ENCODE assay signal across 21 cellular contexts in the genomic region with DNA sequence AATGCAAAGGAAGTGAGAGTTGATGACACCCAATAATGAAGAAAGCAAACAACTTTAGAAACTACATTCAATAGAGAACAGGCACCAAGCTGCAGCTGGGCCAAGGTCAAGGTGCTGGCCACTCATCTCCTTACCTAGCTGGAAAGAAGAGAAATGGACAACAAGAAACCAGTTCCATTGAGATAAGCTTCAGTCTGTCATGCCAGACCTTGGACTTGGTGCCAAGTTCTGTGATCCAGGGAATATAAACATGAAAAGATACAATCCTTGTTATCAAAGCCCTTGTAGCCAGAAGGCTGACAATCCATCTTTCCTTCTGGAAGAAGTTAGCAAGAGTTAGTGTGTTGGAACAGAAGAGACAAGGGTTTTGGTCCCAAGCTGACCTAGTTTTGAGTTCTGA.
A peak's percentile ranks its signal among the peaks of the same experiment; 100 is the strongest.
DNase-seq lines count a peak whose midpoint lies in the region; FAIRE-seq and TF ChIP-seq lines count a peak whose summit lies in the region.
"Had no signal": no experiment of that assay in that cellular context is flagged by ENCODE, and none has a peak within 500 bp of the region (broad histone marks: within the 10 kb centered on the region; RNA-seq: fewer than 3 reads in every experiment).

No MANE protein-coding gene starts in this region.

- no peak overlapping the region for H3K4me3 Mint-ChIP-seq in dendritic cell treated with granulocyte-macrophage colony-stimulating factor and Interleukin-4, amounts not matched to agents 40 ng/mL and 50 ng/mL, for 4 days
- H3K4me3 Mint-ChIP-seq: B cell; CD4-positive, alpha-beta T cell; CD8-positive, alpha-beta T cell had no signal

- no peak overlapping the region for H3K27ac ChIP-seq in adrenal gland
- peak overlapping the region in 1 of 2 donors; percentile 30 for H3K27ac ChIP-seq in testis
- H3K27ac ChIP-seq in kidney (ENCODE audit: low read depth in 2 of 2, low read length in 2 of 2), result no peak overlapping the region
- H3K27ac ChIP-seq: 22Rv1; A549; BLaER1 treated with 17β-estradiol and CSF1 and Interleukin-3, amounts not matched to agents 10 nM and 100 nM; C4-2B had no signal

- peak overlapping the region; percentile 22 for H3K27ac Mint-ChIP-seq in dendritic cell treated with granulocyte-macrophage colony-stimulating factor and Interleukin-4, amounts not matched to agents 40 ng/mL and 50 ng/mL, for 4 days
- H3K27ac Mint-ChIP-seq: B cell; CD4-positive, alpha-beta T cell; CD8-positive, alpha-beta T cell had no signal

- intact Hi-C loops in adrenal gland (cut with DNase I) (no loop called here), testis (cut with DNase I; ENCODE audit: low total_unique reads) (no loop called here), kidney (cut with DNase I) (no loop called here)
- intact Hi-C loops in dendritic cell treated with granulocyte-macrophage colony-stimulating factor and Interleukin-4, amounts not matched to agents 40 ng/mL and 50 ng/mL, for 4 days (cut with micrococcal nuclease), result no loop called here

- peaks cover 46% of the 10 kb centered on the region for H3K4me1 Mint-ChIP-seq in dendritic cell treated with granulocyte-macrophage colony-stimulating factor and Interleukin-4, amounts not matched to agents 40 ng/mL and 50 ng/mL, for 4 days (ENCODE audit: low read depth)
- H3K4me1 Mint-ChIP-seq: B cell had no signal

- TF ChIP-seq CTCF in adrenal gland (IDR thresholded peaks at IDR 0.05), result no peak
- no peak for TF ChIP-seq CTCF in testis (IDR thresholded peaks at IDR 0.05)
- TF ChIP-seq CTCF in kidney (IDR thresholded peaks at IDR 0.05; ENCODE audit: borderline replicate concordance, extremely low read depth, insufficient read depth), result no peak

- no peak overlapping the region for H3K9ac ChIP-seq in kidney (ENCODE audit: low read length in 2 of 2)
- H3K9ac ChIP-seq: BLaER1 treated with 17β-estradiol and CSF1 and Interleukin-3, amounts not matched to agents 10 nM and 100 nM had no signal

- no peaks in the 10 kb centered on the region for H3K36me3 ChIP-seq in adrenal gland (replicated peaks in 1 of 2)
- no peaks in the 10 kb centered on the region for H3K36me3 ChIP-seq in testis (ENCODE audit: low read depth, missing control alignments)
- H3K36me3 ChIP-seq in kidney (ENCODE audit: control insufficient read depth in 1 of 2, insufficient read depth in 2 of 2, low read length in 2 of 2), result no peaks in the 10 kb centered on the region
- H3K36me3 ChIP-seq: BLaER1 treated with 17β-estradiol and CSF1 and Interleukin-3, amounts not matched to agents 10 nM and 100 nM had no signal

- H3K4me1 ChIP-seq in adrenal gland (replicated peaks in 1 of 2) (no peaks in the 10 kb centered on the region), testis (no peaks in the 10 kb centered on the region), kidney (ENCODE audit: control insufficient read depth in 1 of 2, insufficient read depth in 1 of 2, low read depth in 1 of 2, low read length in 2 of 2) (no peaks in the 10 kb centered on the region)
- H3K4me1 ChIP-seq: A549, Caco-2 had no signal

- H3K27me3 Mint-ChIP-seq in dendritic cell treated with granulocyte-macrophage colony-stimulating factor and Interleukin-4, amounts not matched to agents 40 ng/mL and 50 ng/mL, for 4 days, result no peaks in the 10 kb centered on the region

- FAIRE-seq in kidney (lab: Jason Lieb, UNC), result no peak
- FAIRE-seq: A549, D721Med, G401.6, GM12891, GM19239 had no signal

- H3K4me3 ChIP-seq in adrenal gland, result no peak overlapping the region
- no peak overlapping the region for H3K4me3 ChIP-seq in testis
- no peak overlapping the region for H3K4me3 ChIP-seq in kidney (ENCODE audit: low read length in 2 of 2)
- H3K4me3 ChIP-seq: A549; BLaER1 treated with 17β-estradiol and CSF1 and Interleukin-3, amounts not matched to agents 10 nM and 100 nM had no signal

- DNase-seq in adrenal gland (peak in 6 of 7 donors; percentile 25 to 61 (median 49)), testis (peak; percentile 63), NCI-H2107 (lab: John Stamatoyannopoulos, UW) (no peak), kidney (no peak)
- DNase-seq: AML-193; Caco-2; Calu3; CD4-positive, alpha-beta T cell; CD8-positive, alpha-beta T cell; DMS79 treated with DMSO at 0.1 percent for 48 hours; GF-D8 had no signal

- TF ChIP-seq POLR2A in adrenal gland (IDR thresholded peaks at IDR 0.05) (no peak), testis (IDR thresholded peaks at IDR 0.05) (no peak)

- H3K9me3 Mint-ChIP-seq in dendritic cell treated with granulocyte-macrophage colony-stimulating factor and Interleukin-4, amounts not matched to agents 40 ng/mL and 50 ng/mL, for 4 days, result peaks cover 18% of the 10 kb centered on the region

- H3K9me3 ChIP-seq in adrenal gland (replicated peaks in 1 of 3) (no peaks in the 10 kb centered on the region), testis (no peaks in the 10 kb centered on the region), kidney (ENCODE audit: control insufficient read depth in 1 of 2, low read length in 2 of 2) (no peaks in the 10 kb centered on the region)
- H3K9me3 ChIP-seq: A549, Caco-2 had no signal

- peaks cover 10% of the 10 kb centered on the region for H3K36me3 Mint-ChIP-seq in dendritic cell treated with granulocyte-macrophage colony-stimulating factor and Interleukin-4, amounts not matched to agents 40 ng/mL and 50 ng/mL, for 4 days (ENCODE audit: low read depth)
- H3K36me3 Mint-ChIP-seq: CD8-positive, alpha-beta T cell had no signal

- no peaks in the 10 kb centered on the region for H3K27me3 ChIP-seq in adrenal gland
- no peaks in the 10 kb centered on the region for H3K27me3 ChIP-seq in testis
- H3K27me3 ChIP-seq: BLaER1 treated with 17β-estradiol and CSF1 and Interleukin-3, amounts not matched to agents 10 nM and 100 nM had no signal

Comparison
In these comparisons a context has a peak if more than half of its experiments do, and no peak if none do; other contexts are left out.
1. DNase-seq: peak in adrenal gland (6 of 7) and testis (single experiment); none in NCI-H2107 (single experiment) and kidney (single experiment).